In genomic region chr18:61883547-61883946, GRCh38 we compare ENCODE assay signal across 25 cellular contexts.
"Had no signal": no experiment of that assay in that cellular context is flagged by ENCODE, and none has a peak within 500 bp of the region (broad histone marks: within the 10 kb centered on the region; RNA-seq: fewer than 3 reads in every experiment).

No MANE protein-coding gene starts in this region.

- H3K27ac ChIP-seq: adrenal gland, gastrocnemius medialis, pancreas, psoas muscle, right atrium auricular region, tibial artery had no signal

- H3K4me3 ChIP-seq: adrenal gland, breast epithelium, gastrocnemius medialis, mucosa of descending colon, pancreas, psoas muscle, right atrium auricular region, tibial artery had no signal

- H3K27me3 ChIP-seq: adrenal gland, breast epithelium, gastrocnemius medialis, pancreas, right atrium auricular region, tibial artery had no signal

- H3K36me3 ChIP-seq: adrenal gland, breast epithelium, gastrocnemius medialis, pancreas, right atrium auricular region had no signal

- DNase-seq: activated CD4-positive, alpha-beta T cell treated with anti-CD3 and anti-CD28 coated beads for 36 hours; activated CD4-positive, alpha-beta T cell treated with anti-CD3 and anti-CD28 coated beads, Interleukin-2, amount 50 U/mL, for 4 hours; activated CD8-positive, alpha-beta memory T cell treated with anti-CD3 and anti-CD28 coated beads for 24 hours; activated CD8-positive, alpha-beta memory T cell treated with anti-CD3 and anti-CD28 coated beads, Interleukin-2, amount 50 U/mL, for 4 hours; activated naive CD4-positive, alpha-beta T cell; activated T-cell treated with anti-CD3 and anti-CD28 coated beads, Interleukin-2, amount 50 U/mL, for 24 hours; adrenal gland; cerebellar nuclear complex; cortex of kidney; erythroblast; gastrocnemius medialis; hypothalamus; mucosa of descending colon; nephron progenitor cell; pancreas; psoas muscle; stimulated activated CD4-positive, alpha-beta T cell treated with anti-CD3 and anti-CD28 coated beads, Interleukin-12 subunit alpha, Interleukin-12 subunit beta, amount 100 ng/mL, for 4 hours; stimulated activated CD4-positive, alpha-beta T cell treated with anti-CD3 and anti-CD28 coated beads, Interleukin-4, amount 100 ng/mL, for 4 hours; stimulated activated naive CD8-positive, alpha-beta T cell treated with anti-CD3 and anti-CD28 coated beads, Interleukin-15, Interleukin-2, amounts not matched to agents 100 U/mL and 50 U/mL, for 24 hours; T1000; tibial artery had no signal

- ATAC-seq: activated CD4-positive, alpha-beta T cell treated with anti-CD3 and anti-CD28 coated beads for 36 hours; activated T-helper 17 cell treated with anti-CD3 and anti-CD28 coated beads, Interleukin-2, amount 50 U/mL, for 72 hours; gastrocnemius medialis; mucosa of descending colon; pancreas; psoas muscle; stimulated activated naive CD8-positive, alpha-beta T cell treated with anti-CD3 and anti-CD28 coated beads, Interleukin-15, Interleukin-2, amounts not matched to agents 100 U/mL and 50 U/mL, for 24 hours; WTC11 had no signal

- H3K4me1 ChIP-seq: gastrocnemius medialis, pancreas, psoas muscle, right atrium auricular region had no signal

- H3K9me3 ChIP-seq: adrenal gland, breast epithelium, gastrocnemius medialis, mucosa of descending colon, pancreas, psoas muscle, right atrium auricular region, tibial artery had no signal
